In the genomic region with DNA sequence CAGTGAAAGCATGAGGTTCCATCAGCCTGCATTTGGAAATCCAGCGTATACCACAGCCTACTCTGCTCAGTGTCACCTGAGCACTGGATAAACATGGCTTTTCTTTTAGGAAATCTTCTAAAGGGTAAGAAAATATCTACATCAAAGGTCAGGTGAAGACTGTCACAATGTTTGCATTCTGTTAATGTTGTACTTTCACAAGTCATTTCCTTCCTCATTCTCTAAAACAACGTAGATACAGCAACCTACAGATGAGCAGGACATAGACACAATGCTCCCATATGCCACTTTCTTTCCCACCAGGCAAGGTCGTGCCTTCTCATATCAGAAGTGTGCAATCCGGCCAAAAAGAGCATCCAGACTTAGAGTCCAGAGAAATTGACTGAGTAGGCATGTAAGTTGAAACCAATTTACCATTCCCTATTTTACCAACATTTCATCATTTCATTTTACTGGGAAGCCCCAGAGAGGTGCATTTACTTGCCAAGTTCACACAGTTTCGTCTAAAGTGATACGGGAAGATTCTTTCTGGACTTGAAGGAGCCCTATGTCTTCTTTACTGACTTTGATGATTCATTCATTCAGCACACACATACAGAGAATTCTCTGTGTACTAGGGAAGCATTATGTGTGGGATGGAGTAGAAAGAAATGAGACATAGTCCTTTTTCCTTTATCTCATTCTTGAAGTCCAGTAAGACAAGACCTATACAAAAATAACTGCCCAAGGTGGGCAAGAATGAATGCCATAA, we compare ENCODE assay signal across 12 cellular contexts. TPM values are rescaled to one million over a fixed set of nuclear protein-coding genes. Genes with fewer than 3 reads are reported as not detected.
DNase-seq lines count a peak whose midpoint lies in the region; ATAC-seq and TF ChIP-seq lines count a peak whose summit lies in the region.
"Had no signal": no experiment of that assay in that cellular context is flagged by ENCODE, and none has a peak within 500 bp of the region (broad histone marks: within the 10 kb centered on the region; RNA-seq: fewer than 3 reads in every experiment).

No MANE protein-coding gene starts in this region.

- peaks cover 12% of the 10 kb centered on the region for H3K4me1 Mint-ChIP-seq in activated CD8-positive, alpha-beta T cell treated with anti-CD3 and anti-CD28 coated beads for 36 hours (ENCODE audit: low read depth)
- H3K4me1 Mint-ChIP-seq in activated CD8-positive, alpha-beta T cell treated with anti-CD3 and anti-CD28 coated beads, Interleukin-2, amount 10 ng/mL, durations not matched to agents 7 days and 5 days (ENCODE audit: low read depth): peaks cover 5% of the 10 kb centered on the region
- H3K4me1 Mint-ChIP-seq in stimulated activated memory B cell treated with anti-CD40 and anti-IgM and Interleukin-4, amounts not matched to agents 10 μg/mL and 1 μg/mL and 100 μg/mL, for 72 hours: peaks cover 24% of the 10 kb centered on the region
- peaks cover 15% of the 10 kb centered on the region for H3K4me1 Mint-ChIP-seq in progenitor cell of endocrine pancreas (ENCODE audit: low read depth)

- ATAC-seq in activated CD8-positive, alpha-beta T cell treated with anti-CD3 and anti-CD28 coated beads for 36 hours: peak; percentile 30
- ATAC-seq in activated CD8-positive, alpha-beta T cell treated with anti-CD3 and anti-CD28 coated beads, Interleukin-2, amount 10 ng/mL, durations not matched to agents 7 days and 5 days: no peak
- peak; percentile 76 for ATAC-seq in stimulated activated memory B cell treated with anti-CD40 and anti-IgM and Interleukin-4, amounts not matched to agents 10 μg/mL and 1 μg/mL and 100 μg/mL, for 72 hours

- DNase-seq in activated CD8-positive, alpha-beta T cell treated with anti-CD3 and anti-CD28 coated beads for 36 hours: no peak
- no peak for DNase-seq in activated CD8-positive, alpha-beta T cell treated with anti-CD3 and anti-CD28 coated beads, Interleukin-2, amount 10 ng/mL, durations not matched to agents 7 days and 5 days
- DNase-seq in fibroblast of pulmonary artery (ENCODE audit: low read depth): peak; percentile 39
- DNase-seq in NCI-H524 treated with DMSO at 0.1 percent for 48 hours (lab: John Stamatoyannopoulos, UW): no peak
- no peak for DNase-seq in GM19240 (ENCODE audit: insufficient read length, low spot score)
- DNase-seq in progenitor cell of endocrine pancreas (ENCODE audit: low spot score, unreplicated experiment): no peak
- DNase-seq: activated T-cell treated with anti-CD3 and anti-CD28 coated beads, Interleukin-2, amount 50 U/mL, for 4 hours; H9; NCI-H526 treated with DMSO at 0.1 percent for 48 hours; retina had no signal

- H3K9me3 Mint-ChIP-seq in activated CD8-positive, alpha-beta T cell treated with anti-CD3 and anti-CD28 coated beads for 36 hours: no peaks in the 10 kb centered on the region
- H3K9me3 Mint-ChIP-seq in activated CD8-positive, alpha-beta T cell treated with anti-CD3 and anti-CD28 coated beads, Interleukin-2, amount 10 ng/mL, durations not matched to agents 7 days and 5 days (ENCODE audit: insufficient read depth): no peaks in the 10 kb centered on the region
- no peaks in the 10 kb centered on the region for H3K9me3 Mint-ChIP-seq in stimulated activated memory B cell treated with anti-CD40 and anti-IgM and Interleukin-4, amounts not matched to agents 10 μg/mL and 1 μg/mL and 100 μg/mL, for 72 hours
- H3K9me3 Mint-ChIP-seq in progenitor cell of endocrine pancreas (ENCODE audit: low read depth): no peaks in the 10 kb centered on the region
- H3K9me3 Mint-ChIP-seq: activated T-cell treated with anti-CD3 and anti-CD28 coated beads, Interleukin-2, amount 50 U/mL, for 4 hours; H9 had no signal

- intact Hi-C loops in activated CD8-positive, alpha-beta T cell treated with anti-CD3 and anti-CD28 coated beads for 36 hours (cut with micrococcal nuclease): no loop called here

- H3K9me3 ChIP-seq in OCI-LY1 (ENCODE audit: low read length): no peaks in the 10 kb centered on the region

- H3K79me2 ChIP-seq in OCI-LY1 (ENCODE audit: insufficient read depth, low read length): no peaks in the 10 kb centered on the region

- no peak overlapping the region for H3K27ac Mint-ChIP-seq in activated CD8-positive, alpha-beta T cell treated with anti-CD3 and anti-CD28 coated beads for 36 hours
- no peak overlapping the region for H3K27ac Mint-ChIP-seq in activated CD8-positive, alpha-beta T cell treated with anti-CD3 and anti-CD28 coated beads, Interleukin-2, amount 10 ng/mL, durations not matched to agents 7 days and 5 days
- peak overlapping the region; percentile 71 for H3K27ac Mint-ChIP-seq in stimulated activated memory B cell treated with anti-CD40 and anti-IgM and Interleukin-4, amounts not matched to agents 10 μg/mL and 1 μg/mL and 100 μg/mL, for 72 hours
- H3K27ac Mint-ChIP-seq in progenitor cell of endocrine pancreas: no peak overlapping the region
- H3K27ac Mint-ChIP-seq: H9 had no signal

- peak overlapping the region; percentile 73 for H3K27ac ChIP-seq in OCI-LY1 (ENCODE audit: low read depth, low read length, poor library complexity, severe bottlenecking)

- H3K4me3 ChIP-seq in OCI-LY1 (ENCODE audit: low read depth, low read length, poor library complexity, severe bottlenecking) (peak overlapping the region; percentile 1), fibroblast of pulmonary artery (replicated peaks; ENCODE audit: low read depth, low read length) (no peak overlapping the region)

- no peak overlapping the region for H3K4me3 Mint-ChIP-seq in activated CD8-positive, alpha-beta T cell treated with anti-CD3 and anti-CD28 coated beads for 36 hours
- H3K4me3 Mint-ChIP-seq in activated CD8-positive, alpha-beta T cell treated with anti-CD3 and anti-CD28 coated beads, Interleukin-2, amount 10 ng/mL, durations not matched to agents 7 days and 5 days: no peak overlapping the region
- H3K4me3 Mint-ChIP-seq in stimulated activated memory B cell treated with anti-CD40 and anti-IgM and Interleukin-4, amounts not matched to agents 10 μg/mL and 1 μg/mL and 100 μg/mL, for 72 hours: peak overlapping the region; percentile 26
- no peak overlapping the region for H3K4me3 Mint-ChIP-seq in progenitor cell of endocrine pancreas (ENCODE audit: low read depth)
- H3K4me3 Mint-ChIP-seq: activated T-cell treated with anti-CD3 and anti-CD28 coated beads, Interleukin-2, amount 50 U/mL, for 4 hours; H9 had no signal

- TF ChIP-seq CTCF in activated CD8-positive, alpha-beta T cell treated with anti-CD3 and anti-CD28 coated beads for 36 hours (IDR thresholded peaks at IDR 0.05): no peak
- no peak for TF ChIP-seq CTCF in OCI-LY1 (IDR thresholded peaks at IDR 0.05; ENCODE audit: low read length)
- no peak for TF ChIP-seq CTCF in fibroblast of pulmonary artery (IDR thresholded peaks at IDR 0.05; ENCODE audit: low read length, missing control alignments)
- TF ChIP-seq CTCF in progenitor cell of endocrine pancreas (IDR thresholded peaks at IDR 0.05; ENCODE audit: unreplicated experiment): no peak

- no peaks in the 10 kb centered on the region for H3K36me3 Mint-ChIP-seq in activated CD8-positive, alpha-beta T cell treated with anti-CD3 and anti-CD28 coated beads for 36 hours (ENCODE audit: low read depth)
- peaks cover 2% of the 10 kb centered on the region for H3K36me3 Mint-ChIP-seq in activated CD8-positive, alpha-beta T cell treated with anti-CD3 and anti-CD28 coated beads, Interleukin-2, amount 10 ng/mL, durations not matched to agents 7 days and 5 days (ENCODE audit: low read depth)
- H3K36me3 Mint-ChIP-seq in stimulated activated memory B cell treated with anti-CD40 and anti-IgM and Interleukin-4, amounts not matched to agents 10 μg/mL and 1 μg/mL and 100 μg/mL, for 72 hours: no peaks in the 10 kb centered on the region
- no peaks in the 10 kb centered on the region for H3K36me3 Mint-ChIP-seq in progenitor cell of endocrine pancreas (ENCODE audit: insufficient read depth)

- no peak overlapping the region for H2AFZ ChIP-seq in OCI-LY1 (ENCODE audit: low read length)

- POLR2A ChIA-PET in activated CD8-positive, alpha-beta T cell treated with anti-CD3 and anti-CD28 coated beads for 36 hours (lab: Charles Lee): no interaction called here
- POLR2A ChIA-PET in activated CD8-positive, alpha-beta T cell treated with anti-CD3 and anti-CD28 coated beads, Interleukin-2, amount 10 ng/mL, durations not matched to agents 7 days and 5 days (lab: Charles Lee): no interaction called here

- no peaks in the 10 kb centered on the region for H3K36me3 ChIP-seq in OCI-LY1 (ENCODE audit: insufficient read depth, low read length)

- peak overlapping the region; percentile 41 for H3K4me2 ChIP-seq in OCI-LY1 (ENCODE audit: low read length)

- H3K27me3 Mint-ChIP-seq in activated CD8-positive, alpha-beta T cell treated with anti-CD3 and anti-CD28 coated beads for 36 hours: no peaks in the 10 kb centered on the region
- peaks cover 7% of the 10 kb centered on the region for H3K27me3 Mint-ChIP-seq in activated CD8-positive, alpha-beta T cell treated with anti-CD3 and anti-CD28 coated beads, Interleukin-2, amount 10 ng/mL, durations not matched to agents 7 days and 5 days (ENCODE audit: low read depth)
- H3K27me3 Mint-ChIP-seq in stimulated activated memory B cell treated with anti-CD40 and anti-IgM and Interleukin-4, amounts not matched to agents 10 μg/mL and 1 μg/mL and 100 μg/mL, for 72 hours: peaks cover 18% of the 10 kb centered on the region
- H3K27me3 Mint-ChIP-seq in progenitor cell of endocrine pancreas: peaks cover 18% of the 10 kb centered on the region

- H3K9ac ChIP-seq in OCI-LY1 (ENCODE audit: low read length): peak overlapping the region; percentile 31

- H3F3A ChIP-seq in OCI-LY1 (ENCODE audit: insufficient read depth, low read length): peaks cover 3% of the 10 kb centered on the region; the same call in 1 of the 2 replicates

- H4K20me1 ChIP-seq in OCI-LY1 (ENCODE audit: insufficient read depth, low read length): no peaks in the 10 kb centered on the region

- H3K4me1 ChIP-seq in OCI-LY1 (ENCODE audit: insufficient read depth, low read length, severe bottlenecking): peaks cover 37% of the 10 kb centered on the region

- CTCF ChIA-PET in activated CD8-positive, alpha-beta T cell treated with anti-CD3 and anti-CD28 coated beads for 36 hours (lab: Charles Lee): interaction anchor here (1.8 kb wide), 1 partner anchor 383 kb away, joined by 4 read pairs; no protein-coding TSS in a partner anchor
- CTCF ChIA-PET in activated CD8-positive, alpha-beta T cell treated with anti-CD3 and anti-CD28 coated beads, Interleukin-2, amount 10 ng/mL, durations not matched to agents 7 days and 5 days (lab: Charles Lee): interaction anchor here (0.9 kb wide), 1 partner anchor 831 kb away, joined by 3 read pairs; no protein-coding TSS in a partner anchor

- H3K27me3 ChIP-seq in OCI-LY1 (ENCODE audit: insufficient read depth, low read length): no peaks in the 10 kb centered on the region

- no peaks in the 10 kb centered on the region for H3K9me2 ChIP-seq in OCI-LY1 (ENCODE audit: low read depth, low read length)

RNA-seq across cellular contexts. Expression of gene LPP, which starts 30.6 kb away (rescaled TPM):
- 10 to 100 TPM; 16.4 to 22.6 TPM for total RNA-seq in activated CD8-positive, alpha-beta T cell treated with anti-CD3 and anti-CD28 coated beads for 36 hours
- 10 to 100 TPM; 51.3 to 58.9 TPM for total RNA-seq in activated CD8-positive, alpha-beta T cell treated with anti-CD3 and anti-CD28 coated beads, Interleukin-2, amount 10 ng/mL, durations not matched to agents 7 days and 5 days
- total RNA-seq in progenitor cell of endocrine pancreas: 131 and 144 TPM in 2 replicates
